In the genomic region with DNA sequence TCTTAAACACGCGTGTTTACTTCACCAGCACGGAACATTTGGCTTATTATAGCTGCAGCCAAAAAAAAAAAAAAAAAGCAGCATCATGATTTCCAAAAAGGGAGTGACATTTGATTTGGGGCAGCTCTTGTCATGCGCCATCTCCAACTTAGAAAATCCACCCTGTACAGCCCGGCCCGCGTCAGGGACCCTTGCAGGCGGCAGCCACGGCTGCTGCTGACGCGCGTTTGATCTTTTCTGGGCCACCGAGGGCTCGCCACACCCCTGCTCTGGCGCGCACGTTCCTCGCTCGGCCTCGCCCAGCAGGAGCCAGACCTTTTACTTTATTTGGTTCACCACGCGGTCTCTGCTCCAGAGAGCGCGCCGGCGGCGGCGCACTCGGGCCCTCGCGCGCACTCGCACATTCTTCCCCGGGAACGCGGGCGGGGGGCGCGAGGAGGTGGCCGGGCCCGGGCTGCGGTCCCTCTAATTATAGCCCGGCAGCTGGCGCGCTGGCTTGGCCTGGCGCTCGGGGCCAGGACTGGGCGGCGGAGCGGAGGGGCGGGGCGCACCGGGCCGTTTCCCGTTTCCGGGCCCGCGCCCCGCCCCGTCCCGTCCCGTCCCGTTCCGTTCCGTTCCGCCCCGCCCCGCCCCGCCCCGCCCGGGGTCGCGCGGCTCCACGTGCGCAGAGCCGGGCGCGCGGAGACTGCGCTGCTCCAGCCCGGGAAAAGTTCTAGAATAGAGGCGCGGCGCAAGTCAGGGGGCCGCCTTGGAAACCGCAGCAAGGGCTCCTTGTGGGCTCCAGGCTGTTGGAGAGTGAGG, we compare ENCODE assay signal across 1 cellular context.
TF ChIP-seq lines count a peak whose summit lies in the region.

No MANE protein-coding gene starts in this region.

TF ChIP-seq in K562, 482 proteins besides CTCF, POLR2A, EP300 and RAD21 (continued from another document and continues in another):
- TF ChIP-seq, protein P1, sequence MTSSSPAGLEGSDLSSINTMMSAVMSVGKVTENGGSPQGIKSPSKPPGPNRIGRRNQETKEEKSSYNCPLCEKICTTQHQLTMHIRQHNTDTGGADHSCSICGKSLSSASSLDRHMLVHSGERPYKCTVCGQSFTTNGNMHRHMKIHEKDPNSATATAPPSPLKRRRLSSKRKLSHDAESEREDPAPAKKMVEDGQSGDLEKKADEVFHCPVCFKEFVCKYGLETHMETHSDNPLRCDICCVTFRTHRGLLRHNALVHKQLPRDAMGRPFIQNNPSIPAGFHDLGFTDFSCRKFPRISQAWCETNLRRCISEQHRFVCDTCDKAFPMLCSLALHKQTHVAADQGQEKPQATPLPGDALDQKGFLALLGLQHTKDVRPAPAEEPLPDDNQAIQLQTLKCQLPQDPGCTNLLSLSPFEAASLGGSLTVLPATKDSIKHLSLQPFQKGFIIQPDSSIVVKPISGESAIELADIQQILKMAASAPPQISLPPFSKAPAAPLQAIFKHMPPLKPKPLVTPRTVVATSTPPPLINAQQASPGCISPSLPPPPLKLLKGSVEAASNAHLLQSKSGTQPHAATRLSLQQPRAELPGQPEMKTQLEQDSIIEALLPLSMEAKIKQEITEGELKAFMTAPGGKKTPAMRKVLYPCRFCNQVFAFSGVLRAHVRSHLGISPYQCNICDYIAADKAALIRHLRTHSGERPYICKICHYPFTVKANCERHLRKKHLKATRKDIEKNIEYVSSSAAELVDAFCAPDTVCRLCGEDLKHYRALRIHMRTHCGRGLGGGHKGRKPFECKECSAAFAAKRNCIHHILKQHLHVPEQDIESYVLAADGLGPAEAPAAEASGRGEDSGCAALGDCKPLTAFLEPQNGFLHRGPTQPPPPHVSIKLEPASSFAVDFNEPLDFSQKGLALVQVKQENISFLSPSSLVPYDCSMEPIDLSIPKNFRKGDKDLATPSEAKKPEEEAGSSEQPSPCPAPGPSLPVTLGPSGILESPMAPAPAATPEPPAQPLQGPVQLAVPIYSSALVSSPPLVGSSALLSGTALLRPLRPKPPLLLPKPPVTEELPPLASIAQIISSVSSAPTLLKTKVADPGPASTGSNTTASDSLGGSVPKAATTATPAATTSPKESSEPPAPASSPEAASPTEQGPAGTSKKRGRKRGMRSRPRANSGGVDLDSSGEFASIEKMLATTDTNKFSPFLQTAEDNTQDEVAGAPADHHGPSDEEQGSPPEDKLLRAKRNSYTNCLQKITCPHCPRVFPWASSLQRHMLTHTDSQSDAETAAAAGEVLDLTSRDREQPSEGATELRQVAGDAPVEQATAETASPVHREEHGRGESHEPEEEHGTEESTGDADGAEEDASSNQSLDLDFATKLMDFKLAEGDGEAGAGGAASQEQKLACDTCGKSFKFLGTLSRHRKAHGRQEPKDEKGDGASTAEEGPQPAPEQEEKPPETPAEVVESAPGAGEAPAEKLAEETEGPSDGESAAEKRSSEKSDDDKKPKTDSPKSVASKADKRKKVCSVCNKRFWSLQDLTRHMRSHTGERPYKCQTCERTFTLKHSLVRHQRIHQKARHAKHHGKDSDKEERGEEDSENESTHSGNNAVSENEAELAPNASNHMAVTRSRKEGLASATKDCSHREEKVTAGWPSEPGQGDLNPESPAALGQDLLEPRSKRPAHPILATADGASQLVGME (CRISPR knock-in tag; IDR thresholded peaks at IDR 0.05): 0 out of 2 replicates have a peak, but pooled peaks have one; percentile 46
- peak; percentile 86 for TF ChIP-seq ZNF431 (CRISPR knock-in tag; IDR thresholded peaks at IDR 0.05)
- TF ChIP-seq ZFP30 (CRISPR knock-in tag; IDR thresholded peaks at IDR 0.05; ENCODE audit: borderline replicate concordance): no peak
- TF ChIP-seq, protein P2, sequence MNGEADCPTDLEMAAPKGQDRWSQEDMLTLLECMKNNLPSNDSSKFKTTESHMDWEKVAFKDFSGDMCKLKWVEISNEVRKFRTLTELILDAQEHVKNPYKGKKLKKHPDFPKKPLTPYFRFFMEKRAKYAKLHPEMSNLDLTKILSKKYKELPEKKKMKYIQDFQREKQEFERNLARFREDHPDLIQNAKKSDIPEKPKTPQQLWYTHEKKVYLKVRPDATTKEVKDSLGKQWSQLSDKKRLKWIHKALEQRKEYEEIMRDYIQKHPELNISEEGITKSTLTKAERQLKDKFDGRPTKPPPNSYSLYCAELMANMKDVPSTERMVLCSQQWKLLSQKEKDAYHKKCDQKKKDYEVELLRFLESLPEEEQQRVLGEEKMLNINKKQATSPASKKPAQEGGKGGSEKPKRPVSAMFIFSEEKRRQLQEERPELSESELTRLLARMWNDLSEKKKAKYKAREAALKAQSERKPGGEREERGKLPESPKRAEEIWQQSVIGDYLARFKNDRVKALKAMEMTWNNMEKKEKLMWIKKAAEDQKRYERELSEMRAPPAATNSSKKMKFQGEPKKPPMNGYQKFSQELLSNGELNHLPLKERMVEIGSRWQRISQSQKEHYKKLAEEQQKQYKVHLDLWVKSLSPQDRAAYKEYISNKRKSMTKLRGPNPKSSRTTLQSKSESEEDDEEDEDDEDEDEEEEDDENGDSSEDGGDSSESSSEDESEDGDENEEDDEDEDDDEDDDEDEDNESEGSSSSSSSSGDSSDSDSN (IDR thresholded peaks at IDR 0.05; ENCODE audit: borderline replicate concordance in 1 of 2, low read depth in 2 of 2, low read length in 2 of 2): 0 out of 4 replicates have a peak, but pooled peaks of 1 of the 2 experiments have one; percentile 21
- TF ChIP-seq ZNF239 (CRISPR knock-in tag; IDR thresholded peaks at IDR 0.05): peak; percentile 65
- TF ChIP-seq, protein P3, sequence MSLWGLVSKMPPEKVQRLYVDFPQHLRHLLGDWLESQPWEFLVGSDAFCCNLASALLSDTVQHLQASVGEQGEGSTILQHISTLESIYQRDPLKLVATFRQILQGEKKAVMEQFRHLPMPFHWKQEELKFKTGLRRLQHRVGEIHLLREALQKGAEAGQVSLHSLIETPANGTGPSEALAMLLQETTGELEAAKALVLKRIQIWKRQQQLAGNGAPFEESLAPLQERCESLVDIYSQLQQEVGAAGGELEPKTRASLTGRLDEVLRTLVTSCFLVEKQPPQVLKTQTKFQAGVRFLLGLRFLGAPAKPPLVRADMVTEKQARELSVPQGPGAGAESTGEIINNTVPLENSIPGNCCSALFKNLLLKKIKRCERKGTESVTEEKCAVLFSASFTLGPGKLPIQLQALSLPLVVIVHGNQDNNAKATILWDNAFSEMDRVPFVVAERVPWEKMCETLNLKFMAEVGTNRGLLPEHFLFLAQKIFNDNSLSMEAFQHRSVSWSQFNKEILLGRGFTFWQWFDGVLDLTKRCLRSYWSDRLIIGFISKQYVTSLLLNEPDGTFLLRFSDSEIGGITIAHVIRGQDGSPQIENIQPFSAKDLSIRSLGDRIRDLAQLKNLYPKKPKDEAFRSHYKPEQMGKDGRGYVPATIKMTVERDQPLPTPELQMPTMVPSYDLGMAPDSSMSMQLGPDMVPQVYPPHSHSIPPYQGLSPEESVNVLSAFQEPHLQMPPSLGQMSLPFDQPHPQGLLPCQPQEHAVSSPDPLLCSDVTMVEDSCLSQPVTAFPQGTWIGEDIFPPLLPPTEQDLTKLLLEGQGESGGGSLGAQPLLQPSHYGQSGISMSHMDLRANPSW (CRISPR knock-in tag; IDR thresholded peaks at IDR 0.05): no peak
- TF ChIP-seq CHD2 (IDR thresholded peaks at IDR 0.05; ENCODE audit: low read depth, low read length): peak; percentile 31; the same call in 1 of the 2 replicates
- peak; percentile 66; the same call in 1 of the 2 replicates for TF ChIP-seq MEF2D (tag; conservative IDR thresholded peaks at IDR 0.05; ENCODE audit: low read depth)
- TF ChIP-seq, protein P4, sequence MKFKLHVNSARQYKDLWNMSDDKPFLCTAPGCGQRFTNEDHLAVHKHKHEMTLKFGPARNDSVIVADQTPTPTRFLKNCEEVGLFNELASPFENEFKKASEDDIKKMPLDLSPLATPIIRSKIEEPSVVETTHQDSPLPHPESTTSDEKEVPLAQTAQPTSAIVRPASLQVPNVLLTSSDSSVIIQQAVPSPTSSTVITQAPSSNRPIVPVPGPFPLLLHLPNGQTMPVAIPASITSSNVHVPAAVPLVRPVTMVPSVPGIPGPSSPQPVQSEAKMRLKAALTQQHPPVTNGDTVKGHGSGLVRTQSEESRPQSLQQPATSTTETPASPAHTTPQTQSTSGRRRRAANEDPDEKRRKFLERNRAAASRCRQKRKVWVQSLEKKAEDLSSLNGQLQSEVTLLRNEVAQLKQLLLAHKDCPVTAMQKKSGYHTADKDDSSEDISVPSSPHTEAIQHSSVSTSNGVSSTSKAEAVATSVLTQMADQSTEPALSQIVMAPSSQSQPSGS (CRISPR knock-in tag; IDR thresholded peaks at IDR 0.05): no peak
- TF ChIP-seq, protein P5, sequence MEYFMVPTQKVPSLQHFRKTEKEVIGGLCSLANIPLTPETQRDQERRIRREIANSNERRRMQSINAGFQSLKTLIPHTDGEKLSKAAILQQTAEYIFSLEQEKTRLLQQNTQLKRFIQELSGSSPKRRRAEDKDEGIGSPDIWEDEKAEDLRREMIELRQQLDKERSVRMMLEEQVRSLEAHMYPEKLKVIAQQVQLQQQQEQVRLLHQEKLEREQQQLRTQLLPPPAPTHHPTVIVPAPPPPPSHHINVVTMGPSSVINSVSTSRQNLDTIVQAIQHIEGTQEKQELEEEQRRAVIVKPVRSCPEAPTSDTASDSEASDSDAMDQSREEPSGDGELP (CRISPR knock-in tag; IDR thresholded peaks at IDR 0.05; ENCODE audit: borderline replicate concordance): peak; percentile 82
- TF ChIP-seq GATAD2A (IDR thresholded peaks at IDR 0.05): peak; percentile 56; the same call in 1 of the 2 replicates
- peak; percentile 89; the same call in 1 of the 2 replicates for TF ChIP-seq HDAC8 (tag; IDR thresholded peaks at IDR 0.05)
- no peak for TF ChIP-seq FOXM1 (IDR thresholded peaks at IDR 0.05; ENCODE audit: low read depth)
- TF ChIP-seq FOXM1 (CRISPR knock-in tag; IDR thresholded peaks at IDR 0.05; ENCODE audit: low read depth): peak; percentile 73; the same call in 1 of the 2 replicates
- TF ChIP-seq KDM4B (IDR thresholded peaks at IDR 0.05; ENCODE audit: borderline replicate concordance in 2 of 2, low read depth in 1 of 2): peak in 1 of 2 experiments; percentile 57; a peak in 1 of 4 replicates
- peak; percentile 76; the same call in 1 of the 2 replicates for TF ChIP-seq PHF21A (IDR thresholded peaks at IDR 0.05; ENCODE audit: borderline replicate concordance, low read depth)
- TF ChIP-seq, protein P6, sequence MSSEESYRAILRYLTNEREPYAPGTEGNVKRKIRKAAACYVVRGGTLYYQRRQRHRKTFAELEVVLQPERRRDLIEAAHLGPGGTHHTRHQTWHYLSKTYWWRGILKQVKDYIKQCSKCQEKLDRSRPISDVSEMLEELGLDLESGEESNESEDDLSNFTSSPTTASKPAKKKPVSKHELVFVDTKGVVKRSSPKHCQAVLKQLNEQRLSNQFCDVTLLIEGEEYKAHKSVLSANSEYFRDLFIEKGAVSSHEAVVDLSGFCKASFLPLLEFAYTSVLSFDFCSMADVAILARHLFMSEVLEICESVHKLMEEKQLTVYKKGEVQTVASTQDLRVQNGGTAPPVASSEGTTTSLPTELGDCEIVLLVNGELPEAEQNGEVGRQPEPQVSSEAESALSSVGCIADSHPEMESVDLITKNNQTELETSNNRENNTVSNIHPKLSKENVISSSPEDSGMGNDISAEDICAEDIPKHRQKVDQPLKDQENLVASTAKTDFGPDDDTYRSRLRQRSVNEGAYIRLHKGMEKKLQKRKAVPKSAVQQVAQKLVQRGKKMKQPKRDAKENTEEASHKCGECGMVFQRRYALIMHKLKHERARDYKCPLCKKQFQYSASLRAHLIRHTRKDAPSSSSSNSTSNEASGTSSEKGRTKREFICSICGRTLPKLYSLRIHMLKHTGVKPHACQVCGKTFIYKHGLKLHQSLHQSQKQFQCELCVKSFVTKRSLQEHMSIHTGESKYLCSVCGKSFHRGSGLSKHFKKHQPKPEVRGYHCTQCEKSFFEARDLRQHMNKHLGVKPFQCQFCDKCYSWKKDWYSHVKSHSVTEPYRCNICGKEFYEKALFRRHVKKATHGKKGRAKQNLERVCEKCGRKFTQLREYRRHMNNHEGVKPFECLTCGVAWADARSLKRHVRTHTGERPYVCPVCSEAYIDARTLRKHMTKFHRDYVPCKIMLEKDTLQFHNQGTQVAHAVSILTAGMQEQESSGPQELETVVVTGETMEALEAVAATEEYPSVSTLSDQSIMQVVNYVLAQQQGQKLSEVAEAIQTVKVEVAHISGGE (CRISPR knock-in tag; IDR thresholded peaks at IDR 0.05): peak in 2 of 3 experiments; percentile 64 to 97; a peak in 4 of 6 replicates
- no peak; the same call in 1 of the 2 replicates for TF ChIP-seq TRIM28 (IDR thresholded peaks at IDR 0.05)
- peak; percentile 82 for TF ChIP-seq TCF7 (IDR thresholded peaks at IDR 0.05; ENCODE audit: borderline replicate concordance)
- TF ChIP-seq TEAD1 (CRISPR knock-in tag; IDR thresholded peaks at IDR 0.05): peak; percentile 68 to 96
- peak; percentile 93 for TF ChIP-seq ZNF584 (CRISPR knock-in tag; IDR thresholded peaks at IDR 0.05; ENCODE audit: low read depth)
- TF ChIP-seq, protein P7, sequence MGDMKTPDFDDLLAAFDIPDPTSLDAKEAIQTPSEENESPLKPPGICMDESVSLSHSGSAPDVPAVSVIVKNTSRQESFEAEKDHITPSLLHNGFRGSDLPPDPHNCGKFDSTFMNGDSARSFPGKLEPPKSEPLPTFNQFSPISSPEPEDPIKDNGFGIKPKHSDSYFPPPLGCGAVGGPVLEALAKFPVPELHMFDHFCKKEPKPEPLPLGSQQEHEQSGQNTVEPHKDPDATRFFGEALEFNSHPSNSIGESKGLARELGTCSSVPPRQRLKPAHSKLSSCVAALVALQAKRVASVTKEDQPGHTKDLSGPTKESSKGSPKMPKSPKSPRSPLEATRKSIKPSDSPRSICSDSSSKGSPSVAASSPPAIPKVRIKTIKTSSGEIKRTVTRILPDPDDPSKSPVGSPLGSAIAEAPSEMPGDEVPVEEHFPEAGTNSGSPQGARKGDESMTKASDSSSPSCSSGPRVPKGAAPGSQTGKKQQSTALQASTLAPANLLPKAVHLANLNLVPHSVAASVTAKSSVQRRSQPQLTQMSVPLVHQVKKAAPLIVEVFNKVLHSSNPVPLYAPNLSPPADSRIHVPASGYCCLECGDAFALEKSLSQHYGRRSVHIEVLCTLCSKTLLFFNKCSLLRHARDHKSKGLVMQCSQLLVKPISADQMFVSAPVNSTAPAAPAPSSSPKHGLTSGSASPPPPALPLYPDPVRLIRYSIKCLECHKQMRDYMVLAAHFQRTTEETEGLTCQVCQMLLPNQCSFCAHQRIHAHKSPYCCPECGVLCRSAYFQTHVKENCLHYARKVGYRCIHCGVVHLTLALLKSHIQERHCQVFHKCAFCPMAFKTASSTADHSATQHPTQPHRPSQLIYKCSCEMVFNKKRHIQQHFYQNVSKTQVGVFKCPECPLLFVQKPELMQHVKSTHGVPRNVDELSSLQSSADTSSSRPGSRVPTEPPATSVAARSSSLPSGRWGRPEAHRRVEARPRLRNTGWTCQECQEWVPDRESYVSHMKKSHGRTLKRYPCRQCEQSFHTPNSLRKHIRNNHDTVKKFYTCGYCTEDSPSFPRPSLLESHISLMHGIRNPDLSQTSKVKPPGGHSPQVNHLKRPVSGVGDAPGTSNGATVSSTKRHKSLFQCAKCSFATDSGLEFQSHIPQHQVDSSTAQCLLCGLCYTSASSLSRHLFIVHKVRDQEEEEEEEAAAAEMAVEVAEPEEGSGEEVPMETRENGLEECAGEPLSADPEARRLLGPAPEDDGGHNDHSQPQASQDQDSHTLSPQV (IDR thresholded peaks at IDR 0.05): peak; percentile 97
- TF ChIP-seq, protein P8, sequence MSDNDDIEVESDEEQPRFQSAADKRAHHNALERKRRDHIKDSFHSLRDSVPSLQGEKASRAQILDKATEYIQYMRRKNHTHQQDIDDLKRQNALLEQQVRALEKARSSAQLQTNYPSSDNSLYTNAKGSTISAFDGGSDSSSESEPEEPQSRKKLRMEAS (CRISPR knock-in tag; IDR thresholded peaks at IDR 0.05): peak; percentile 99
- TF ChIP-seq ZNF224 (CRISPR knock-in tag; IDR thresholded peaks at IDR 0.05): no peak
- TF ChIP-seq ZNF316 (IDR thresholded peaks at IDR 0.05): 0 out of 2 replicates have a peak, but pooled peaks have one; percentile 22
